In the genomic region with DNA sequence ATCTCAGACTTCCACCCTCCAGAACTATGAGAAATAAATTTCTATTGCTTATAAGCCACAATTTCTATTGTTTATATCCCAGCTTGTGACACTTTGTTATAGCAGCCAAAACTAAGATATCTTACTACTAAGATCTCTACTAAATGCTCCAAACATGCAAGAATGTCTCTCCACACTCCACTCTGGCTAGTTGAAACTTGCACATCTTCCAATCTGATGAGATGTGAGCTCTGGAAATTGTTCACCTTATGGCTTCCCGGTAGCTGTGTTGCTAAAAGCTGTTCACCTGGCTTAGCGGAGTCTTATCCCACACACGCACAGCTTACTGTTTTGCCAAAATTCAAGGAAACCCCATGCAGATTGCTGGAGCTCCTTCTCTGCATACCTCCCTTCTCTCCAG, we compare ENCODE assay signal across 26 cellular contexts. TPM values are rescaled to one million over a fixed set of nuclear protein-coding genes. Genes with fewer than 3 reads are reported as not detected.
DNase-seq lines count a peak whose midpoint lies in the region; ATAC-seq, FAIRE-seq and TF ChIP-seq lines count a peak whose summit lies in the region.
"Had no signal": no experiment of that assay in that cellular context is flagged by ENCODE, and none has a peak within 500 bp of the region (broad histone marks: within the 10 kb centered on the region; RNA-seq: fewer than 3 reads in every experiment).

No MANE protein-coding gene starts in this region.

- H2BK15ac ChIP-seq in H1 (ENCODE audit: low read length): no peak overlapping the region

- H3K79me2 ChIP-seq in mammary epithelial cell (ENCODE audit: insufficient read depth, low read length) (no peaks in the 10 kb centered on the region), H1 (ENCODE audit: control insufficient read depth in 1 of 2, insufficient read depth in 2 of 2, low read length in 2 of 2) (no peaks in the 10 kb centered on the region)

- H3K4me2 ChIP-seq in mammary epithelial cell (ENCODE audit: insufficient read depth, low read depth, low read length): no peak overlapping the region
- H3K4me2 ChIP-seq in H1 (ENCODE audit: insufficient read depth in 1 of 2, low read depth in 2 of 2, low read length in 2 of 2): peak overlapping the region in 1 of 2 experiments; percentile 17; a peak in 1 of 4 replicates

- intact Hi-C loops in mammary epithelial cell (cut with micrococcal nuclease): loop anchor here (1.0 to 10.0 kb wide), 2 partner anchors 147 to 403 kb away; a partner anchor contains a TSS
- intact Hi-C loops in breast epithelium (cut with DNase I; ENCODE audit: low total_unique reads): no loop called here
- intact Hi-C loops in upper lobe of right lung (cut with DNase I): loop anchor here (10.0 kb wide), 1 partner anchor 243 kb away; no protein-coding TSS in a partner anchor

- CTCF ChIA-PET in mammary epithelial cell (lab: Charles Lee; ENCODE audit: low non-redundant PET) (interaction anchor here (0.6 kb wide), 2 partner anchors 237 to 1129 kb away, joined by 5 to 7 read pairs; no protein-coding TSS in a partner anchor), H1 (lab: Charles Lee; ENCODE audit: partially characterized antibody) (interaction anchor here (0.7 to 25.9 kb wide), 20 partner anchors 9 to 285 kb away, joined by 3 to 890 read pairs (median 4); a partner anchor contains a TSS)

- H3K4me3 ChIP-seq in mammary epithelial cell (replicated peaks in 1 of 3; ENCODE audit: insufficient read depth in 1 of 3, low read depth in 2 of 3, low read length in 3 of 3): no peak overlapping the region
- H3K4me3 ChIP-seq in breast epithelium: no peak overlapping the region
- no peak overlapping the region for H3K4me3 ChIP-seq in H1 (ENCODE audit: extremely low read depth in 1 of 4, insufficient read depth in 2 of 4, low read depth in 3 of 4, low read length in 4 of 4)
- H3K4me3 ChIP-seq in mucosa of rectum (ENCODE audit: low read length in 2 of 2): peak overlapping the region in 1 of 2 donors; percentile 20
- H3K4me3 ChIP-seq in upper lobe of right lung: no peak overlapping the region
- H3K4me3 ChIP-seq: MG63, mucosa of descending colon, prostate gland, SJSA1, thyroid gland had no signal

- no peak overlapping the region for H3K56ac ChIP-seq in H1 (replicated peaks; ENCODE audit: insufficient read length, low read depth, low read length)

- no peak overlapping the region for H2BK5ac ChIP-seq in H1 (ENCODE audit: low read depth, low read length)

- H4K8ac ChIP-seq in H1 (ENCODE audit: extremely low read depth, insufficient read depth, low read length): peak overlapping the region; percentile 3; the same call in 1 of the 2 replicates

- in situ Hi-C loops in mammary epithelial cell (cut with MboI; ENCODE audit: low sequenced_read_pairs in 2 of 2): loop anchor here in 1 of 2 donors (10.0 kb wide), 1 partner anchor 143 kb away; no protein-coding TSS in a partner anchor

- POLR2A ChIA-PET in H1 (lab: Charles Lee; ENCODE audit: partially characterized antibody): interaction anchor here (1.0 to 1.4 kb wide), 2 partner anchors 67 to 137 kb away, joined by 3 read pairs; no protein-coding TSS in a partner anchor

- no peaks in the 10 kb centered on the region for H3K9me3 ChIP-seq in mammary epithelial cell (replicated peaks; ENCODE audit: insufficient read depth, low read length)
- no peaks in the 10 kb centered on the region for H3K9me3 ChIP-seq in breast epithelium
- no peaks in the 10 kb centered on the region for H3K9me3 ChIP-seq in H1 (ENCODE audit: insufficient read depth in 2 of 2, low read depth in 1 of 2, low read length in 1 of 2)
- H3K9me3 ChIP-seq in mucosa of rectum (ENCODE audit: control insufficient read depth in 2 of 2, low read length in 2 of 2): no peaks in the 10 kb centered on the region
- H3K9me3 ChIP-seq in upper lobe of right lung: no peaks in the 10 kb centered on the region
- H3K9me3 ChIP-seq: MG63, mucosa of descending colon, prostate gland, SJSA1, thyroid gland had no signal

- H3K36me3 ChIP-seq in mammary epithelial cell (ENCODE audit: insufficient read depth, low read length): no peaks in the 10 kb centered on the region
- no peaks in the 10 kb centered on the region for H3K36me3 ChIP-seq in breast epithelium
- no peaks in the 10 kb centered on the region for H3K36me3 ChIP-seq in H1 (ENCODE audit: control insufficient read depth in 2 of 4, insufficient read depth in 4 of 4, low read length in 3 of 4)
- no peaks in the 10 kb centered on the region for H3K36me3 ChIP-seq in mucosa of rectum (ENCODE audit: control insufficient read depth in 2 of 2, insufficient read depth in 2 of 2, low read length in 2 of 2)
- H3K36me3 ChIP-seq in upper lobe of right lung: no peaks in the 10 kb centered on the region
- H3K36me3 ChIP-seq: MG63, prostate gland, SJSA1, thyroid gland had no signal

- H2BK12ac ChIP-seq in H1 (ENCODE audit: low read depth, low read length): peak overlapping the region; percentile 43; the same call in 1 of the 2 replicates

- no peak overlapping the region; the same call in 1 of the 2 replicates for H2AK5ac ChIP-seq in H1 (ENCODE audit: low read depth, low read length)

- no peak for TF ChIP-seq CTCF in mammary epithelial cell (conservative IDR thresholded peaks at IDR 0.05 in 1 of 2, IDR thresholded peaks at IDR 0.05 in 1 of 2; ENCODE audit: extremely low read depth in 1 of 2, insufficient read depth in 1 of 2, low read depth in 1 of 2, low read length in 2 of 2)
- TF ChIP-seq CTCF in breast epithelium (IDR thresholded peaks at IDR 0.05): no peak
- TF ChIP-seq CTCF in H1 (IDR thresholded peaks at IDR 0.05; ENCODE audit: control extremely low read depth in 1 of 3, insufficient read depth in 1 of 3, low read depth in 1 of 3, low read length in 3 of 3): no peak
- TF ChIP-seq CTCF in upper lobe of right lung (IDR thresholded peaks at IDR 0.05): no peak

- H3K23ac ChIP-seq in H1 (ENCODE audit: insufficient read length): no peak overlapping the region

- H2BK20ac ChIP-seq in H1 (ENCODE audit: low read length): 0 out of 2 replicates have a peak overlapping the region, but pooled peaks have one; percentile 72

- H3K23me2 ChIP-seq in H1 (ENCODE audit: low read depth, low read length): no peaks in the 10 kb centered on the region

- BruUV-seq in mammary epithelial cell (replicated peaks; lab: Mats Ljungman, UMichigan): no TSS peak

- no peak overlapping the region for H2BK120ac ChIP-seq in H1 (replicated peaks; ENCODE audit: low read depth, low read length)

- H3K18ac ChIP-seq in H1 (ENCODE audit: extremely low read depth, low read length): no peak overlapping the region

- H3K9ac ChIP-seq in mammary epithelial cell (ENCODE audit: insufficient read depth, low read length) (no peak overlapping the region), H1 (replicated peaks in 1 of 4; ENCODE audit: extremely low read depth in 1 of 4, low read depth in 3 of 4, low read length in 3 of 4) (no peak overlapping the region), mucosa of rectum (ENCODE audit: low read depth in 1 of 2, low read length in 2 of 2) (no peak overlapping the region)

- H4K20me1 ChIP-seq in mammary epithelial cell (ENCODE audit: insufficient read depth, low read length) (no peaks in the 10 kb centered on the region), H1 (replicated peaks in 1 of 2; ENCODE audit: control insufficient read depth in 1 of 2, insufficient read depth in 2 of 2, low read length in 2 of 2) (peaks cover 0 to 2% of the 10 kb centered on the region in 2 experiments)

- no peak for ATAC-seq in upper lobe of right lung
- ATAC-seq in GM21447 (IDR thresholded peaks at IDR 0.05; ENCODE audit: unreplicated experiment): no peak
- ATAC-seq: activated CD4-positive, CD25-positive, alpha-beta regulatory T cell treated with anti-CD3 and anti-CD28 coated beads, Interleukin-2, amount 50 U/mL, for 24 hours had no signal

- no peak for TF ChIP-seq RAD21 in H1 (IDR thresholded peaks at IDR 0.05 in 1 of 2, conservative IDR thresholded peaks at IDR 0.05 in 1 of 2; ENCODE audit: low read depth in 2 of 2, low read length in 2 of 2)

- WGBS in mammary epithelial cell (ENCODE audit: low coverage, missing lambda C conversion rate): 23% methylated on average over 3 of the region's 3 CpGs
- 90% methylated on average over 3 of the region's 3 CpGs; no CpG with 5 or more reads in 1 of the 2 experiments for WGBS in H1 (ENCODE audit: extremely low coverage in 1 of 2, insufficient coverage in 1 of 2, insufficient read length in 1 of 2, insufficient replicate concordance in 2 of 2, low coverage in 1 of 2, low lambda C conversion rate in 2 of 2, missing lambda C conversion rate in 1 of 2), 2 experiments

- H3K27me3 ChIP-seq in mammary epithelial cell (ENCODE audit: insufficient read depth, low read length): no peaks in the 10 kb centered on the region
- H3K27me3 ChIP-seq in breast epithelium: no peaks in the 10 kb centered on the region
- peaks cover 0 to 5% (median 1%) of the 10 kb centered on the region in 4 experiments; a peak in 4 of 7 replicates for H3K27me3 ChIP-seq in H1 (replicated peaks in 1 of 4; ENCODE audit: control insufficient read depth in 3 of 4, extremely low read depth in 1 of 4, insufficient read depth in 3 of 4, low read length in 3 of 4)
- no peaks in the 10 kb centered on the region for H3K27me3 ChIP-seq in mucosa of rectum (ENCODE audit: control insufficient read depth in 2 of 2, insufficient read depth in 2 of 2, low read length in 2 of 2)
- no peaks in the 10 kb centered on the region for H3K27me3 ChIP-seq in upper lobe of right lung
- H3K27me3 ChIP-seq: MG63, SJSA1, thyroid gland had no signal

- DNase-seq in mammary epithelial cell: peak; percentile 21
- no peak for DNase-seq in breast epithelium (ENCODE audit: low spot score in 2 of 2)
- no peak for DNase-seq in H1 (ENCODE audit: low read depth in 1 of 2, low spot score in 2 of 2)
- no peak for DNase-seq in upper lobe of right lung
- DNase-seq in NCI-H774 (lab: John Stamatoyannopoulos, UW): no peak
- no peak for DNase-seq in epidermal melanocyte (ENCODE audit: insufficient read length, low spot score)
- DNase-seq: activated CD4-positive, alpha-beta T cell treated with anti-CD3 and anti-CD28 coated beads, Interleukin-2, amount 50 U/mL, for 48 hours; activated naive CD4-positive, alpha-beta T cell treated with anti-CD3 and anti-CD28 coated beads, Interleukin-2, amount 50 U/mL, for 16 hours; central memory CD4-positive, alpha-beta T cell; GDM1; H9; KG1; MG63; NCI-H2081 treated with DMSO at 0.1 percent for 48 hours; NCI-H446; RPMI8226; stimulated activated naive CD4-positive, alpha-beta T cell; thyroid gland had no signal

- no peak for TF ChIP-seq POLR2A in breast epithelium (IDR thresholded peaks at IDR 0.05)
- no peak for TF ChIP-seq POLR2A in H1 (IDR thresholded peaks at IDR 0.05; ENCODE audit: control extremely low read depth in 1 of 2, low read depth in 2 of 2, low read length in 2 of 2)

- no peak for FAIRE-seq in H1 (lab: Jason Lieb, UNC)
- FAIRE-seq: A204.1, GM19239 had no signal

- H3K14ac ChIP-seq in H1 (ENCODE audit: insufficient read length): no peak overlapping the region

- H2AFZ ChIP-seq in mammary epithelial cell (ENCODE audit: low read depth, low read length): no peak overlapping the region
- H2AFZ ChIP-seq in H1 (ENCODE audit: low read length): no peak overlapping the region

- H3K27ac ChIP-seq in mammary epithelial cell (ENCODE audit: insufficient read depth, low read depth, low read length): no peak overlapping the region
- H3K27ac ChIP-seq in breast epithelium: no peak overlapping the region
- H3K27ac ChIP-seq in H1 (ENCODE audit: low read depth, low read length): no peak overlapping the region
- peak overlapping the region; percentile 25 to 52 for H3K27ac ChIP-seq in mucosa of rectum (ENCODE audit: low read depth in 2 of 2, low read length in 2 of 2)
- H3K27ac ChIP-seq in upper lobe of right lung: peak overlapping the region; percentile 56
- H3K27ac ChIP-seq: prostate gland, SJSA1, thyroid gland had no signal

- H4K5ac ChIP-seq in H1 (ENCODE audit: insufficient read length, low read depth, low read length): no peak overlapping the region

- no peak for TF ChIP-seq EP300 in H1 (IDR thresholded peaks at IDR 0.05; ENCODE audit: borderline replicate concordance in 1 of 2, low read depth in 2 of 2, low read length in 2 of 2)

- H3K4ac ChIP-seq in H1 (replicated peaks; ENCODE audit: insufficient read length, low read depth, low read length): no peak overlapping the region

- H3K79me1 ChIP-seq in H1 (ENCODE audit: low read depth, low read length): no peaks in the 10 kb centered on the region

- H3K4me1 ChIP-seq in mammary epithelial cell (ENCODE audit: insufficient read depth, low read length) (peaks cover 8% of the 10 kb centered on the region), breast epithelium (no peaks in the 10 kb centered on the region), H1 (replicated peaks in 1 of 4; ENCODE audit: control insufficient read depth in 3 of 4, insufficient read depth in 4 of 4, low read length in 3 of 4) (peaks cover 0 to 15% (median 4%) of the 10 kb centered on the region in 4 experiments; a peak in 4 of 7 replicates), mucosa of rectum (ENCODE audit: control insufficient read depth in 2 of 2, insufficient read depth in 2 of 2, low read length in 2 of 2) (peaks cover 12 to 24% of the 10 kb centered on the region in 2 donors), upper lobe of right lung (peaks cover 10% of the 10 kb centered on the region)
- H3K4me1 ChIP-seq: prostate gland had no signal

- no peak overlapping the region for H4K91ac ChIP-seq in H1 (replicated peaks; ENCODE audit: insufficient read length, low read length)

- dilution Hi-C loops in mammary epithelial cell (cut with HindIII; ENCODE audit: low sequenced_read_pairs): no loop called here

RNA-seq across cellular contexts. Expression of a gene that starts 43.9 kb away (rescaled TPM):
- total RNA-seq in mammary epithelial cell (under 1 TPM in 1 of 2 donors, not detected in 1; 0.17 TPM), breast epithelium (100 to 1,000 TPM in 1 of 3 donors, 10 to 100 TPM in 2; 19.3 to 131 (median 95.4) TPM), upper lobe of right lung (65.5 TPM)
- polyA plus RNA-seq in mammary epithelial cell (not detected), H1 (2011; rRNA removed) (80.1 and 115 TPM in 2 replicates)
- polyA minus RNA-seq in mammary epithelial cell: not detected
- 48.0 and 49.9 TPM in 2 replicates for total RNA-seq in H1 (2021; fragmentation: NEBNext Ultra II Directional; extraction: Animal tissue kit (Norgen Biotek cat#: 25700))
- 148 TPM for polyA plus RNA-seq in H1 (2011; cell fraction: cytosol; rRNA removed)
- 347 TPM for polyA plus RNA-seq in H1 (2011; cell fraction: nucleus; rRNA removed)
- polyA plus RNA-seq in H1 (2012, experiment 1 of 2): 37.2 to 63.9 TPM (median 58.3 TPM) in 4 replicates
- 59.7 TPM for polyA plus RNA-seq in H1 (2012, experiment 2 of 2)
- 8.0 TPM for polyA plus RNA-seq in H1 (2013, experiment 1 of 2)
- 7.8 TPM for polyA plus RNA-seq in H1 (2013, experiment 2 of 2)
- polyA minus RNA-seq in H1 (2011; rRNA and poly(A)+ RNA removed): 84.3 and 179 TPM in 2 replicates
- 55.0 TPM for polyA minus RNA-seq in H1 (2011; cell fraction: cytosol; rRNA and poly(A)+ RNA removed)
- 79.6 TPM for polyA minus RNA-seq in H1 (2011; cell fraction: nucleus; rRNA and poly(A)+ RNA removed)

Comparison
In these comparisons a context has a peak if more than half of its experiments do, and no peak if none do; other contexts are left out.
1. RNA of a gene that starts 43.9 kb away (total RNA-seq): 19.3 to 131 TPM in breast epithelium, 65.5 TPM in upper lobe of right lung (single experiment) and 48.0 to 49.9 TPM in H1; 0.17 TPM in mammary epithelial cell; every median in the first group is over 10 times any median in the second.
2. H3K27ac ChIP-seq: peak in mucosa of rectum (2 of 2) and upper lobe of right lung (single experiment); none in mammary epithelial cell (single experiment), breast epithelium (0 of 2) and H1 (single experiment).